In the genomic region with DNA sequence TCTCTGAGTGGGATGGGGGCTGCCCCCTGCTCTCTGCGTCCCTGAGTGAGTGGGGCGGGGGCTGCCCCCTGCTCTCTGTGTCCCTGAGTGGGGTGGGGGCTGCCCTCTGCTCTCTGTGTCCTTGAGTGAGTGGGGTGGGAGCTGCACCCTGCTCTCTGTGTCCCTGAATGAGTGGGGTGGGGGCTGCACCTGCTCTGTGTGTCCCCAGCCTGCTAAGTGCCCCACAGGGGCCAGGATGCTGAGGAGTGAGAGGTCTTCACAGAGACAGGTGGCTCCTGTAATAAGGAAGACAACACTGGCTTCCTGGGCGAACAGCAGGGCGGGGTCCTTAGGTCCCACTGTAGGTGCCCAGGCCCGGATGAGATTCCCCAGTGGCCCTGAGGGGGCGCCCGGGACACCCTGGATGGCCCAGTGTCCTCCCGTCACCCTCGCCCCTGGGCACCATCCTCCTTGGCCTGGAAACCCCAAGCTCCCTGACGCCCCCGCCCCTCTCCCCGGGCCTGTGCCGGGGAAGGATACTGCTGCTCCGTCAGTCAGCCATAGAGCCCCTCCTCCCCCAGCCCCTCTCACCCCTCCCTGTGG, we compare ENCODE assay signal across 11 cellular contexts. TPM values are rescaled to one million over a fixed set of nuclear protein-coding genes. Genes with fewer than 3 reads are reported as not detected.
DNase-seq lines count a peak whose midpoint lies in the region; ATAC-seq and TF ChIP-seq lines count a peak whose summit lies in the region.
"Had no signal": no experiment of that assay in that cellular context is flagged by ENCODE, and none has a peak within 500 bp of the region (broad histone marks: within the 10 kb centered on the region; RNA-seq: fewer than 3 reads in every experiment).

No MANE protein-coding gene starts in this region.

- H3K27ac Mint-ChIP-seq in endodermal cell (no peak overlapping the region), type B pancreatic cell (no peak overlapping the region)
- H3K27ac Mint-ChIP-seq: activated B cell treated with CpG ODN at 0.5 μM for 24 hours had no signal

- H3K27me3 ChIP-seq in endodermal cell (ENCODE audit: control insufficient read depth, insufficient read depth, low read length, poor library complexity, severe bottlenecking), result no peaks in the 10 kb centered on the region

- H3K4me1 ChIP-seq in endodermal cell (ENCODE audit: control insufficient read depth, insufficient read depth, low read length), result no peaks in the 10 kb centered on the region

- H3K4me1 Mint-ChIP-seq in endodermal cell (peaks cover 2% of the 10 kb centered on the region), type B pancreatic cell (ENCODE audit: unreplicated experiment) (peaks cover 8% of the 10 kb centered on the region)
- H3K4me1 Mint-ChIP-seq: activated B cell treated with CpG ODN at 0.5 μM for 24 hours had no signal

- no peak overlapping the region for H3K9ac ChIP-seq in endodermal cell (ENCODE audit: extremely low read depth, low read length, poor library complexity, severe bottlenecking)

- H3K4me3 ChIP-seq in endodermal cell (ENCODE audit: low read length), result no peak overlapping the region

- peak overlapping the region; percentile 17 for H3K27ac ChIP-seq in endodermal cell (ENCODE audit: low read depth, low read length)
- H3K27ac ChIP-seq: RWPE1 had no signal

- DNase-seq in activated CD4-positive, alpha-beta T cell treated with anti-CD3 and anti-CD28 coated beads for 48 hours, result peak; percentile 21
- DNase-seq in activated CD4-positive, alpha-beta T cell treated with anti-CD3 and anti-CD28 coated beads for 1 hour, result no peak
- DNase-seq in NCI-H2171 (lab: John Stamatoyannopoulos, UW) (peak; percentile 29), endodermal cell (peak; percentile 66), type B pancreatic cell (ENCODE audit: extremely low spot score, unreplicated experiment) (no peak), NCI-H1694 treated with DMSO at 0.1 percent for 48 hours (lab: John Stamatoyannopoulos, UW) (no peak)
- DNase-seq: activated B cell treated with CpG ODN at 0.5 μM for 24 hours, NCI-H1048 had no signal

- no peak for ATAC-seq in HG02840 (IDR thresholded peaks at IDR 0.05; ENCODE audit: low FRiP score, unreplicated experiment)
- no peak for ATAC-seq in GM21528 (IDR thresholded peaks at IDR 0.05; ENCODE audit: low FRiP score, unreplicated experiment)

- TF ChIP-seq CTCF in endodermal cell (conservative IDR thresholded peaks at IDR 0.05) (peak; percentile 40), type B pancreatic cell (conservative IDR thresholded peaks at IDR 0.05) (peak; percentile 43)

- no peaks in the 10 kb centered on the region for H3K36me3 ChIP-seq in endodermal cell (ENCODE audit: control insufficient read depth, insufficient read depth, low read length)

- H3K27me3 Mint-ChIP-seq in endodermal cell (ENCODE audit: insufficient read depth) (no peaks in the 10 kb centered on the region), type B pancreatic cell (no peaks in the 10 kb centered on the region)

- H3K36me3 Mint-ChIP-seq in endodermal cell (ENCODE audit: low read depth) (no peaks in the 10 kb centered on the region), type B pancreatic cell (no peaks in the 10 kb centered on the region)

- no peak overlapping the region for H3K4me3 Mint-ChIP-seq in endodermal cell
- no peak overlapping the region for H3K4me3 Mint-ChIP-seq in type B pancreatic cell
- H3K4me3 Mint-ChIP-seq: activated B cell treated with CpG ODN at 0.5 μM for 24 hours had no signal

- no peaks in the 10 kb centered on the region for H3K9me3 ChIP-seq in endodermal cell (ENCODE audit: control insufficient read depth, low read length)

- 84 to 93% methylated on average over 8 to 14 of the region's 14 CpGs for WGBS in endodermal cell (ENCODE audit: insufficient coverage in 1 of 2, insufficient read length in 1 of 2), 2 experiments

- H3K9me3 Mint-ChIP-seq in endodermal cell (no peaks in the 10 kb centered on the region), type B pancreatic cell (no peaks in the 10 kb centered on the region)
- H3K9me3 Mint-ChIP-seq: activated B cell treated with CpG ODN at 0.5 μM for 24 hours had no signal

RNA-seq across cellular contexts. Expression of gene CCDC188, which starts 3.8 kb away (rescaled TPM):
- not detected for total RNA-seq in endodermal cell
- polyA plus RNA-seq in endodermal cell (2013, experiment 1 of 2), result 2.2 TPM
- polyA plus RNA-seq in endodermal cell (2013, experiment 2 of 2), result 0.87 TPM
- total RNA-seq in type B pancreatic cell (ENCODE audit: low replicate concordance), result 2.6 and 4.3 TPM in 2 replicates
- total RNA-seq: activated B cell treated with CpG ODN at 0.5 μM for 24 hours had no signal

RNA-seq across cellular contexts. Expression of gene ZDHHC8, which starts 23.1 kb away (rescaled TPM):
- total RNA-seq in endodermal cell, result 10 to 100 TPM; 82.2 to 82.3 TPM
- 70.4 TPM for polyA plus RNA-seq in endodermal cell (2013, experiment 1 of 2)
- 56.8 TPM for polyA plus RNA-seq in endodermal cell (2013, experiment 2 of 2)
- total RNA-seq in type B pancreatic cell (ENCODE audit: low replicate concordance), result 55.2 and 73.6 TPM in 2 replicates

RNA-seq across cellular contexts. Expression of gene TRMT2A, which starts 37.7 kb away (rescaled TPM):
- total RNA-seq in endodermal cell (10 to 100 TPM; 45.6 to 55.2 TPM), type B pancreatic cell (ENCODE audit: low replicate concordance) (57.7 and 64.8 TPM in 2 replicates)
- 44.3 TPM for polyA plus RNA-seq in endodermal cell (2013, experiment 1 of 2)
- polyA plus RNA-seq in endodermal cell (2013, experiment 2 of 2), result 33.8 TPM

RNA-seq across cellular contexts. Expression of gene RANBP1, which starts 38.8 kb away (rescaled TPM):
- total RNA-seq in endodermal cell (100 to 1,000 TPM; 320 to 415 TPM), type B pancreatic cell (ENCODE audit: low replicate concordance) (129 and 235 TPM in 2 replicates)
- polyA plus RNA-seq in endodermal cell (2013, experiment 1 of 2), result 514 TPM
- 506 TPM for polyA plus RNA-seq in endodermal cell (2013, experiment 2 of 2)

Comparison
In these comparisons a context has a peak if more than half of its experiments do, and no peak if none do; other contexts are left out.
1. DNase-seq: peak in activated CD4-positive, alpha-beta T cell treated with anti-CD3 and anti-CD28 coated beads for 48 hours (single experiment), NCI-H2171 (single experiment) and endodermal cell (single experiment); none in activated CD4-positive, alpha-beta T cell treated with anti-CD3 and anti-CD28 coated beads for 1 hour (single experiment), type B pancreatic cell (single experiment) and NCI-H1694 treated with DMSO at 0.1 percent for 48 hours (single experiment).